9 cellular contexts compared by ENCODE assay signal in the genomic region with DNA sequence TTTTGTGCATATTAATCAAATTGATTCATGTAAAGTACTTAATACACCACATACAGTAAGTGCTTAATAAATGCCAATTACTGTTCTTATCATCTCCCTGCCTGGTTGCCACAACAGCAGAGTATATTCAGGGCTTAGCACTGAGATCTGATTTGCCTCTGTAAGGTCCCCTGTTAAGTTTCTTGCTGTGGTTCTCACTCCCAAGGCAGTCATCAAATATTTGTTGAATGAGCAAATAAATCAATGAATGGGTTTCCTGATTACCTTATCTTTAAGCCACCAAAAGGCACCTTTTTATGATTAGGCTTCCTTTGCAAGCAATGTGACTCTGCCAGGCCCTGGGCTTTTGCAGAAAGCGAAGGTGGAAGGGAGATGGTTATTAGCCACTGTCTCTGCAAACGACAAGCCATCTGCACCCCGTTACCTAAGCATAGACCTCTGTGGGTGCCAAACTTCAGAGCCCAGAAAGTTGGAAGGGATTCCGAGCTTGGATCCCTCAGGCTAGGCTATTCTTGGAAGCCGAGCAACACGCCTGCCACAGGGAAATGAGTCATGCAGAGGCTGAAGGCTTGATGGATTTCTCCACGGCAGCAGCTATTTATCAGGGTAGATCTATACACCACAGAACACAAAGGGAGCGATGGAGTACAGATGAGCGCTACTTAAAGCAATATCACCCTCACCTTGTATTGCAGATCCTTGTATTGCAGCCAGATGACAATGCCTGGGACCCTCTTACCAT.
A peak's percentile ranks its signal among the peaks of the same experiment; 100 is the strongest.
DNase-seq lines count a peak whose midpoint lies in the region; ATAC-seq and TF ChIP-seq lines count a peak whose summit lies in the region.
"Had no signal": no experiment of that assay in that cellular context is flagged by ENCODE, and none has a peak within 500 bp of the region (broad histone marks: within the 10 kb centered on the region; RNA-seq: fewer than 3 reads in every experiment).

No MANE protein-coding gene starts in this region.

- in situ Hi-C loops in gastrocnemius medialis (cut with MboI; ENCODE audit: low sequenced_read_pairs in 4 of 4): no loop called here
- in situ Hi-C loops in KBM-7 (cut with MboI; ENCODE audit: low pct_unique_long_range_greater_than_20kb, low sequenced_read_pairs): no loop called here

- DNase-seq in GOT3 (lab: John Stamatoyannopoulos, UW): peak; percentile 30
- peak; percentile 51 to 72 (median 67) for DNase-seq in body of pancreas
- DNase-seq in hepatic stellate cell (ENCODE audit: low spot score): peak; percentile 73
- DNase-seq in gastrocnemius medialis: peak in 1 of 2 donors; percentile 25
- no peak for DNase-seq in KBM-7
- no peak for DNase-seq in central memory CD4-positive, alpha-beta T cell
- no peak for DNase-seq in RPMI8226
- DNase-seq in naive thymus-derived CD8-positive, alpha-beta T cell: no peak
- DNase-seq: stimulated activated CD4-positive, alpha-beta T cell treated with anti-CD3 and anti-CD28 coated beads, Interleukin-1b, Interleukin-23, amount 100 ng/mL, for 48 hours had no signal

- H3K9me3 ChIP-seq in body of pancreas: no peaks in the 10 kb centered on the region
- H3K9me3 ChIP-seq in gastrocnemius medialis: no peaks in the 10 kb centered on the region

- H3K9me3 Mint-ChIP-seq in naive thymus-derived CD8-positive, alpha-beta T cell: peaks cover 0 to 12% (median 0%) of the 10 kb centered on the region in 9 donors

- H3K36me3 ChIP-seq in body of pancreas (replicated peaks in 1 of 2; ENCODE audit: insufficient read depth in 1 of 2, low read depth in 2 of 2) (no peaks in the 10 kb centered on the region), gastrocnemius medialis (no peaks in the 10 kb centered on the region)

- H3K27me3 Mint-ChIP-seq in naive thymus-derived CD8-positive, alpha-beta T cell: peaks cover 0 to 30% (median 2%) of the 10 kb centered on the region in 5 donors

- intact Hi-C loops in body of pancreas (cut with DNase I) (no loop called here), gastrocnemius medialis (cut with DNase I; ENCODE audit: low total_unique reads) (no loop called here)

- WGBS in body of pancreas, 2 donors: 2 to 3% methylated on average over 9 of the region's 9 CpGs

- H3K4me3 ChIP-seq in body of pancreas: no peak overlapping the region
- no peak overlapping the region for H3K4me3 ChIP-seq in gastrocnemius medialis

- H3K27me3 ChIP-seq in body of pancreas (peaks cover 0 to 5% of the 10 kb centered on the region in 2 donors), gastrocnemius medialis (no peaks in the 10 kb centered on the region)

- H3K4me1 ChIP-seq in body of pancreas: peaks cover 34% of the 10 kb centered on the region
- peaks cover 0 to 8% of the 10 kb centered on the region in 2 donors for H3K4me1 ChIP-seq in gastrocnemius medialis

- no peak overlapping the region for H3K4me3 Mint-ChIP-seq in naive thymus-derived CD8-positive, alpha-beta T cell

- H3K27ac ChIP-seq in body of pancreas (peak overlapping the region in 2 of 4 donors; percentile 61), gastrocnemius medialis (no peak overlapping the region)

- peak overlapping the region in 1 of 10 donors; percentile 57 for H3K27ac Mint-ChIP-seq in naive thymus-derived CD8-positive, alpha-beta T cell

- TF ChIP-seq CTCF in body of pancreas (IDR thresholded peaks at IDR 0.05): no peak
- TF ChIP-seq CTCF in gastrocnemius medialis (IDR thresholded peaks at IDR 0.05 in 4 of 5, conservative IDR thresholded peaks at IDR 0.05 in 1 of 5): no peak

- peak; percentile 89 for ATAC-seq in body of pancreas
- peak; percentile 60 to 84 for ATAC-seq in gastrocnemius medialis
- no peak for ATAC-seq in naive thymus-derived CD8-positive, alpha-beta T cell

- no peaks in the 10 kb centered on the region for H3K4me1 Mint-ChIP-seq in naive thymus-derived CD8-positive, alpha-beta T cell

- POLR2A ChIA-PET in naive thymus-derived CD8-positive, alpha-beta T cell (lab: Charles Lee): no interaction called here

- H3K36me3 Mint-ChIP-seq in naive thymus-derived CD8-positive, alpha-beta T cell: no peaks in the 10 kb centered on the region

- TF ChIP-seq POLR2A in body of pancreas (IDR thresholded peaks at IDR 0.05): no peak
- no peak for TF ChIP-seq POLR2A in gastrocnemius medialis (IDR thresholded peaks at IDR 0.05)

Comparison
In these comparisons a context has a peak if more than half of its experiments do, and no peak if none do; other contexts are left out.
1. DNase-seq: peak in GOT3 (single experiment), body of pancreas (4 of 4) and hepatic stellate cell (single experiment); none in KBM-7 (single experiment), central memory CD4-positive, alpha-beta T cell (single experiment), RPMI8226 (single experiment) and naive thymus-derived CD8-positive, alpha-beta T cell (0 of 10).
2. ATAC-seq: peak in body of pancreas (single experiment) and gastrocnemius medialis (2 of 2); none in naive thymus-derived CD8-positive, alpha-beta T cell (0 of 2).